Comparison of ENCODE assay signal across 8 cellular contexts in genomic region chr16:29961127-29961478, GRCh38. TPM values are rescaled to one million over a fixed set of nuclear protein-coding genes. Genes with fewer than 3 reads are reported as not detected.
DNase-seq lines count a peak whose midpoint lies in the region; ATAC-seq and TF ChIP-seq lines count a peak whose summit lies in the region.

No MANE protein-coding gene starts in this region.

- H3K4me3 ChIP-seq in SJCRH30 (peak overlapping the region; percentile 66), fibroblast of pulmonary artery (replicated peaks; ENCODE audit: low read depth, low read length) (peak overlapping the region; percentile 71), skeletal muscle satellite cell (ENCODE audit: low read length) (peak overlapping the region; percentile 73)

- TF ChIP-seq CTCF in fibroblast of pulmonary artery (IDR thresholded peaks at IDR 0.05; ENCODE audit: low read length, missing control alignments), result no peak

- H3K4me1 ChIP-seq in SJCRH30 (no peaks in the 10 kb centered on the region), skeletal muscle satellite cell (ENCODE audit: control insufficient read depth, insufficient read depth, low read length) (peaks cover 14% of the 10 kb centered on the region)

- peak overlapping the region; percentile 84 for H3K9ac ChIP-seq in skeletal muscle satellite cell (ENCODE audit: low read depth, low read length)

- H3K36me3 ChIP-seq in SJCRH30, result no peaks in the 10 kb centered on the region
- peaks cover 5% of the 10 kb centered on the region for H3K36me3 ChIP-seq in skeletal muscle satellite cell (ENCODE audit: insufficient read depth, low read length)

- ATAC-seq in GM21717 (IDR thresholded peaks at IDR 0.05; ENCODE audit: unreplicated experiment) (peak; percentile 4), HG03025 (IDR thresholded peaks at IDR 0.05; ENCODE audit: low FRiP score, unreplicated experiment) (no peak)

- peak overlapping the region; percentile 96 for H3K4me2 ChIP-seq in skeletal muscle satellite cell (ENCODE audit: low read length)

- DNase-seq in SJCRH30 (no peak), fibroblast of pulmonary artery (ENCODE audit: low read depth) (no peak), amygdala (lab: John Stamatoyannopoulos, UW) (no peak), SW480 (ENCODE audit: low spot score) (no peak), iPS-NIHi11 (ENCODE audit: low spot score) (no peak)

- H3K27ac ChIP-seq in SJCRH30, result peak overlapping the region; percentile 69; the same call in 1 of the 2 replicates

- H3K27me3 ChIP-seq in SJCRH30 (no peaks in the 10 kb centered on the region), skeletal muscle satellite cell (ENCODE audit: control insufficient read depth, insufficient read depth, low read length) (no peaks in the 10 kb centered on the region)

- no peaks in the 10 kb centered on the region for H3K9me3 ChIP-seq in SJCRH30 (replicated peaks)
- H3K9me3 ChIP-seq in skeletal muscle satellite cell (replicated peaks; ENCODE audit: low read length), result no peaks in the 10 kb centered on the region

RNA-seq across cellular contexts. Expression of gene TMEM219, which starts 0.8 kb away (rescaled TPM):
- 29.8 and 32.1 TPM in 2 replicates for total RNA-seq in SJCRH30 (2014; rRNA removed; shearing (Covaris generic))
- total RNA-seq in skeletal muscle satellite cell (2012; rRNA removed), result 61.6 and 63.6 TPM in 2 replicates

RNA-seq across cellular contexts. Expression of gene TAOK2, which starts 12.6 kb away (rescaled TPM):
- total RNA-seq in SJCRH30 (2014; rRNA removed; shearing (Covaris generic)), result 27.3 and 30.6 TPM in 2 replicates
- total RNA-seq in skeletal muscle satellite cell (2012; rRNA removed), result 46.4 and 48.5 TPM in 2 replicates

RNA-seq across cellular contexts. Expression of gene HIRIP3, which starts 34.3 kb away (rescaled TPM):
- 10.9 and 12.5 TPM in 2 replicates for total RNA-seq in SJCRH30 (2014; rRNA removed; shearing (Covaris generic))
- total RNA-seq in skeletal muscle satellite cell (2012; rRNA removed), result 6.1 and 7.0 TPM in 2 replicates

RNA-seq across cellular contexts. Expression of gene INO80E, which starts 34.9 kb away (rescaled TPM):
- 54.5 and 55.7 TPM in 2 replicates for total RNA-seq in SJCRH30 (2014; rRNA removed; shearing (Covaris generic))
- 30.8 and 35.5 TPM in 2 replicates for total RNA-seq in skeletal muscle satellite cell (2012; rRNA removed)

RNA-seq across cellular contexts. Expression of gene KCTD13, which starts 35.1 kb away (rescaled TPM):
- total RNA-seq in SJCRH30 (2014; rRNA removed; shearing (Covaris generic)), result 3.5 and 5.3 TPM in 2 replicates
- 11.4 and 14.4 TPM in 2 replicates for total RNA-seq in skeletal muscle satellite cell (2012; rRNA removed)
